Comparison of ENCODE assay signal across 8 cellular contexts in the genomic region with DNA sequence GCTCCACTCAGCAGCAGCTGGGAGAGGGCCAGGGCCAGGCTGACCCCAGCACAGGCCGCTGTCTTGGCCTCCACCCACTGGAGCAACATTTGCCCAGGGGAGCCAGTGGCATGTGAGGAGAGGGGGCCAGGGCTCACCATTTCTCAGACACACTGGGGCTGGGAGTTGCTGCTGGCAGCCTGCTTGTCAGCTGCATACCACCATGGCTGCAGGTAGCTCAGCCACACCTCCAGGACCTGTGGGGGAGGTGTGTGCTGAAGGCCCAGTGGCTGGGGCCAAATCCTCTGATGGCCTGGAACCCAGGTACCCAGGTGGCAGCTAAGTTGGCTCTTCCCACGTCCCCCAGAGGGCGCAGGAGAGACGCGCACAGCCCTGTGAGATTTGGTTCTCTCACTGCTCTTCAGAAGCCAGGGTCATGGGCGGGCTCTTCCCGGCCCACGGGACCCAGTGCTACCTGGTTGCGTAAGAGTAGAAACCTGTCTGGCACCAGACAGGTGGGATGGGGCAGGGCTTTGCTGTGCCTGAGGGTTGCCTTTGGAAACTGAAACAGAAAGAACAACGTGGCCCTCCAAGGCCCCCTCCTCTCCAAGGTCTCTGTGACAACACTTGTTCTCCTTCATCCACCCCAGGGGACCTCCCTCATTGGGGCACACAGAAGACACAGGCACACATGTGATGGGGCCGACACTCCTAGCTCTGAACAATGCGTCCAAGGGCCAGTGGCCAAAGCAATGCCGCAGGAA.
DNase-seq lines count a peak whose midpoint lies in the region; ATAC-seq and TF ChIP-seq lines count a peak whose summit lies in the region.

No MANE protein-coding gene starts in this region.

- no peak overlapping the region for H2BK20ac ChIP-seq in IMR-90 (ENCODE audit: low read depth, low read length)

- no peak overlapping the region for H3K18ac ChIP-seq in IMR-90 (ENCODE audit: low read depth, low read length)

- H3K27me3 Mint-ChIP-seq in activated T-cell treated with anti-CD3 and anti-CD28 coated beads, Interleukin-2, amount 50 U/mL, for 24 hours = no peaks in the 10 kb centered on the region

- H3K27ac Mint-ChIP-seq in activated T-cell treated with anti-CD3 and anti-CD28 coated beads, Interleukin-2, amount 50 U/mL, for 24 hours = no peak overlapping the region

- no peak overlapping the region for H4K91ac ChIP-seq in IMR-90 (ENCODE audit: insufficient read depth, low read depth, low read length)

- POLR2A ChIA-PET in IMR-90 (lab: Charles Lee; ENCODE audit: unreplicated experiment) = no interaction called here
- POLR2A ChIA-PET in PC-3 (lab: Charles Lee; ENCODE audit: unreplicated experiment) = no interaction called here

- no peak overlapping the region for H3K4me2 ChIP-seq in IMR-90 (ENCODE audit: low read depth, low read length)
- no peak overlapping the region for H3K4me2 ChIP-seq in PC-3 (ENCODE audit: low read length)

- no TSS peak for BruUV-seq in IMR-90 (replicated peaks; lab: Mats Ljungman, UMichigan)
- BruUV-seq in PC-3 (replicated peaks; lab: Mats Ljungman, UMichigan) = no TSS peak

- H3K27ac ChIP-seq in IMR-90 (ENCODE audit: insufficient read depth, low read length) (no peak overlapping the region), PC-3 (ENCODE audit: low read length) (no peak overlapping the region), psoas muscle (no peak overlapping the region)

- in situ Hi-C loops in IMR-90 (cut with MboI; ENCODE audit: low sequenced_read_pairs) = loop anchor here (10.0 kb wide), 1 partner anchor 79 kb away; no protein-coding TSS in a partner anchor

- no peak overlapping the region for H3K56ac ChIP-seq in IMR-90 (ENCODE audit: extremely low read depth, insufficient read depth, low read length)

- H3K9me2 ChIP-seq in PC-3 (replicated peaks; ENCODE audit: low read length) = no peaks in the 10 kb centered on the region

- no peaks in the 10 kb centered on the region for H3K9me1 ChIP-seq in IMR-90 (ENCODE audit: insufficient read depth, low read length)

- no peaks in the 10 kb centered on the region for H3K9me3 ChIP-seq in IMR-90 (ENCODE audit: control insufficient read depth, insufficient read depth, low read length)
- H3K9me3 ChIP-seq in PC-3 (ENCODE audit: low read length) = no peaks in the 10 kb centered on the region
- H3K9me3 ChIP-seq in psoas muscle = no peaks in the 10 kb centered on the region

- H3K14ac ChIP-seq in IMR-90 (replicated peaks; ENCODE audit: low read depth, low read length) = no peak overlapping the region

- no peak overlapping the region for H3K4ac ChIP-seq in IMR-90 (ENCODE audit: low read depth, low read length)

- TF ChIP-seq CTCF in IMR-90 (conservative IDR thresholded peaks at IDR 0.05; ENCODE audit: low read depth, low read length) (peak; percentile 72), PC-3 (conservative IDR thresholded peaks at IDR 0.05; ENCODE audit: low read depth, low read length) (peak; percentile 79), foreskin fibroblast (IDR thresholded peaks at IDR 0.05; ENCODE audit: low read depth, low read length) (peak; percentile 80), psoas muscle (IDR thresholded peaks at IDR 0.05) (peak; percentile 47)

- intact Hi-C loops in IMR-90 (cut with micrococcal nuclease) = loop anchor here (5.0 kb wide), 1 partner anchor 91 kb away; no protein-coding TSS in a partner anchor
- intact Hi-C loops in PC-3 (cut with micrococcal nuclease) = loop anchor here (2.0 kb wide), 1 partner anchor 91 kb away; no protein-coding TSS in a partner anchor
- intact Hi-C loops in psoas muscle (cut with DNase I) = loop anchor here in 1 of 2 donors (5.0 kb wide), 2 partner anchors 91 to 454 kb away; a partner anchor contains a TSS

- ATAC-seq in IMR-90 (ENCODE audit: low read depth) = peak; percentile 88
- ATAC-seq in PC-3 = peak; percentile 93
- ATAC-seq in psoas muscle = peak in 3 of 4 donors; percentile 33 to 71 (median 66)
- no peak for ATAC-seq in HG02798 (IDR thresholded peaks at IDR 0.05; ENCODE audit: poor library complexity, unreplicated experiment)
- no peak for ATAC-seq in HG02763 (IDR thresholded peaks at IDR 0.05; ENCODE audit: unreplicated experiment)

- H3K4me3 Mint-ChIP-seq in activated T-cell treated with anti-CD3 and anti-CD28 coated beads, Interleukin-2, amount 50 U/mL, for 24 hours = no peak overlapping the region

- H2AK5ac ChIP-seq in IMR-90 (ENCODE audit: low read depth, low read length) = no peak overlapping the region

- H4K8ac ChIP-seq in IMR-90 (ENCODE audit: low read depth in 2 of 2, low read length in 2 of 2) = no peak overlapping the region

- H3K4me1 ChIP-seq in IMR-90 (ENCODE audit: control insufficient read depth, insufficient read depth, low read length) = no peaks in the 10 kb centered on the region
- no peaks in the 10 kb centered on the region for H3K4me1 ChIP-seq in PC-3 (ENCODE audit: insufficient read depth, low read length)
- H3K4me1 ChIP-seq in psoas muscle = no peaks in the 10 kb centered on the region

- no peak overlapping the region for H3K23ac ChIP-seq in IMR-90 (ENCODE audit: low read depth, low read length)

- 36% methylated on average over 10 of the region's 13 CpGs; no CpG with 5 or more reads in 1 of the 2 experiments for WGBS in IMR-90 (ENCODE audit: extremely low coverage in 2 of 2, insufficient read length in 1 of 2), 2 experiments
- WGBS in psoas muscle, 3 donors = 45 to 54% (median 50%) methylated on average over 13 of the region's 13 CpGs

- H3K4me3 ChIP-seq in IMR-90 (ENCODE audit: insufficient read depth, low read depth, low read length) (no peak overlapping the region), PC-3 (ENCODE audit: low read length) (no peak overlapping the region), foreskin fibroblast (ENCODE audit: low read depth in 1 of 2, low read length in 2 of 2) (no peak overlapping the region), psoas muscle (no peak overlapping the region)

- no peaks in the 10 kb centered on the region for H3K79me1 ChIP-seq in IMR-90 (ENCODE audit: low read depth in 1 of 2, low read length in 2 of 2)

- TF ChIP-seq POLR2A in IMR-90 (IDR thresholded peaks at IDR 0.05; ENCODE audit: low read depth, low read length) = no peak

- TF ChIP-seq RAD21 in IMR-90 (IDR thresholded peaks at IDR 0.05; ENCODE audit: low read length) = peak; percentile 76

- CTCF ChIA-PET in IMR-90 (lab: Yijun Ruan, JAX) = no interaction called here
- CTCF ChIA-PET in PC-3 (lab: Charles Lee) = no interaction called here

- H2BK120ac ChIP-seq in IMR-90 (ENCODE audit: low read depth, low read length) = no peak overlapping the region

- no peaks in the 10 kb centered on the region for H4K20me1 ChIP-seq in IMR-90 (ENCODE audit: insufficient read depth, low read length)
- H4K20me1 ChIP-seq in PC-3 (ENCODE audit: low read length) = no peaks in the 10 kb centered on the region

- H3K4me1 Mint-ChIP-seq in activated T-cell treated with anti-CD3 and anti-CD28 coated beads, Interleukin-2, amount 50 U/mL, for 24 hours (ENCODE audit: low read depth) = peaks cover 11% of the 10 kb centered on the region

- no peak overlapping the region for H4K5ac ChIP-seq in IMR-90 (ENCODE audit: low read depth, low read length)

- H2AFZ ChIP-seq in IMR-90 (replicated peaks; ENCODE audit: low read length, poor library complexity) = peak overlapping the region; percentile 36
- H2AFZ ChIP-seq in PC-3 (ENCODE audit: low read length) = no peak overlapping the region; the same call in 1 of the 2 replicates

- H3K9ac ChIP-seq in IMR-90 (ENCODE audit: low read depth, low read length) (no peak overlapping the region), PC-3 (ENCODE audit: low read length) (no peak overlapping the region)

- H3K36me3 ChIP-seq in IMR-90 (ENCODE audit: control insufficient read depth, insufficient read depth, low read length) (no peaks in the 10 kb centered on the region), PC-3 (ENCODE audit: low read depth, low read length) (no peaks in the 10 kb centered on the region), psoas muscle (ENCODE audit: insufficient read depth in 1 of 2, low read depth in 1 of 2) (no peaks in the 10 kb centered on the region)

- H3K36me3 Mint-ChIP-seq in activated T-cell treated with anti-CD3 and anti-CD28 coated beads, Interleukin-2, amount 50 U/mL, for 24 hours (ENCODE audit: low read depth) = no peaks in the 10 kb centered on the region

- H3K79me2 ChIP-seq in PC-3 (ENCODE audit: low read length) = no peaks in the 10 kb centered on the region

- peak; percentile 85 for DNase-seq in D341Med (ENCODE audit: low spot score)
- peak; percentile 59 for DNase-seq in IMR-90
- peak; percentile 80 for DNase-seq in PC-3
- DNase-seq in activated T-cell treated with anti-CD3 and anti-CD28 coated beads, Interleukin-2, amount 50 U/mL, for 24 hours = peak; percentile 77
- DNase-seq in foreskin fibroblast = peak; percentile 38 to 71
- no peak for DNase-seq in psoas muscle

- H2BK5ac ChIP-seq in IMR-90 (ENCODE audit: low read depth, low read length, poor library complexity, severe bottlenecking) = no peak overlapping the region

- dilution Hi-C loops in IMR-90 (cut with HindIII; ENCODE audit: low sequenced_read_pairs, unreplicated experiment) = no loop called here

- H3K27me3 ChIP-seq in IMR-90 (ENCODE audit: control insufficient read depth, insufficient read depth, low read length) (peaks cover 47% of the 10 kb centered on the region), PC-3 (ENCODE audit: low read length) (no peaks in the 10 kb centered on the region), psoas muscle (ENCODE audit: insufficient read depth in 3 of 3, low read length in 2 of 3) (no peaks in the 10 kb centered on the region)

- no peaks in the 10 kb centered on the region for H3F3A ChIP-seq in PC-3 (ENCODE audit: low read length, unreplicated experiment)

- H2BK15ac ChIP-seq in IMR-90 (ENCODE audit: low read depth, low read length) = no peak overlapping the region

- H3K9me3 Mint-ChIP-seq in activated T-cell treated with anti-CD3 and anti-CD28 coated beads, Interleukin-2, amount 50 U/mL, for 24 hours = no peaks in the 10 kb centered on the region

- peak overlapping the region; percentile 66 for H2AK9ac ChIP-seq in IMR-90 (replicated peaks; ENCODE audit: low read depth, low read length, poor library complexity)

TF ChIP-seq in IMR-90, 13 proteins besides CTCF, POLR2A, EP300 and RAD21:
- no peak for TF ChIP-seq RCOR1 (IDR thresholded peaks at IDR 0.05; ENCODE audit: insufficient replicate concordance, low read length)
- no peak for TF ChIP-seq MAFK (IDR thresholded peaks at IDR 0.05; ENCODE audit: low read depth, low read length)
- TF ChIP-seq, protein P1, sequence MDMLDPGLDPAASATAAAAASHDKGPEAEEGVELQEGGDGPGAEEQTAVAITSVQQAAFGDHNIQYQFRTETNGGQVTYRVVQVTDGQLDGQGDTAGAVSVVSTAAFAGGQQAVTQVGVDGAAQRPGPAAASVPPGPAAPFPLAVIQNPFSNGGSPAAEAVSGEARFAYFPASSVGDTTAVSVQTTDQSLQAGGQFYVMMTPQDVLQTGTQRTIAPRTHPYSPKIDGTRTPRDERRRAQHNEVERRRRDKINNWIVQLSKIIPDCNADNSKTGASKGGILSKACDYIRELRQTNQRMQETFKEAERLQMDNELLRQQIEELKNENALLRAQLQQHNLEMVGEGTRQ (IDR thresholded peaks at IDR 0.05; ENCODE audit: low read depth, low read length) = 0 out of 2 replicates have a peak, but pooled peaks have one; percentile 16
- TF ChIP-seq SMC3 (IDR thresholded peaks at IDR 0.05; ENCODE audit: low read depth, low read length) = peak; percentile 83
- peak; percentile 83 for TF ChIP-seq CEBPB (IDR thresholded peaks at IDR 0.05; ENCODE audit: low read depth, low read length)

Comparison
In these comparisons a context has a peak if more than half of its experiments do, and no peak if none do; other contexts are left out.
1. DNase-seq: peak in D341Med (single experiment), IMR-90 (single experiment), PC-3 (single experiment), activated T-cell treated with anti-CD3 and anti-CD28 coated beads, Interleukin-2, amount 50 U/mL, for 24 hours (single experiment) and foreskin fibroblast (2 of 2); none in psoas muscle (0 of 2).
2. ATAC-seq: peak in IMR-90 (single experiment), PC-3 (single experiment) and psoas muscle (3 of 4); none in HG02798 (single experiment) and HG02763 (single experiment).
3. Peak in every context shown above with its lines, with median percentiles within 50 percentile points of each other: CTCF ChIP-seq.